Comparison of ENCODE assay signal across 7 cellular contexts in genomic region chr12:68686595-68687521, GRCh38.
DNase-seq lines count a peak whose midpoint lies in the region; ATAC-seq and TF ChIP-seq lines count a peak whose summit lies in the region.

TSS of gene NUP107 (plus strand) at chr12:68686978. CDS start at chr12:68687066, 88 bp downstream.

- in situ Hi-C loops in astrocyte of the spinal cord (cut with HindIII; ENCODE audit: low sequenced_read_pairs): no loop called here

- peak within 1 kb of the TSS; percentile 100 for H3K4me3 ChIP-seq in astrocyte of the spinal cord (ENCODE audit: low read depth, low read length)

- peak; percentile 19 for TF ChIP-seq CTCF in astrocyte of the spinal cord (IDR thresholded peaks at IDR 0.05; ENCODE audit: low read depth, low read length)

- ATAC-seq in GM18508 (IDR thresholded peaks at IDR 0.05; ENCODE audit: insufficient read depth, unreplicated experiment) (peak; percentile 79), HG03025 (IDR thresholded peaks at IDR 0.05; ENCODE audit: low FRiP score, unreplicated experiment) (peak; percentile 98)

- DNase-seq in NCI-H2081 (lab: John Stamatoyannopoulos, UW) (peak; percentile 98 to 99), T1000 (lab: John Stamatoyannopoulos, UW) (peak; percentile 100), astrocyte of the spinal cord (ENCODE audit: low read depth, low spot score) (peak; percentile 99), hippocampal formation (lab: John Stamatoyannopoulos, UW) (peak; percentile 90 to 93), retina (peak; percentile 96)

Comparison
In these comparisons a context has a peak if more than half of its experiments do, and no peak if none do; other contexts are left out.
1. Peak in every context shown above with its lines: DNase-seq, ATAC-seq and H3K4me3 ChIP-seq.